Comparison of ENCODE assay signal across 27 cellular contexts in the genomic region with DNA sequence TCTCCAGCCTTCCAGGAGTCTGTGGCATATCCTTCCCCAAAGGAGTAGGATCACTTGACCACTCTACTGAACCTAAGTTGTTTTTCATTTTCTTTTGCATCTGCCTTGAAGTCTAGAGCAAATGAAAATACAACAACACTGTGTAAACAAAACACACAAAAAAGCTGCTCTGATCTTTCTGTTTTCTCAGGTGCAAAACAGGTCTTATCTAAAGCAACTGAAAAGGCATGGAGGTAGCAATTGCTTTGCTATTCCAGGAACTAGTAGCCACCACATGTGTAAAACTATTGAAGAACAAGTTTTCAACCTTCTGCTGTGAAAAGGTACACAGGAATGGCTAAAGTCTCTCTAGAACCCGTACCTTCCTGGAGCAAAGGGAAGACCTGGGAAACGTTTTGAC.
"Had no signal": no experiment of that assay in that cellular context is flagged by ENCODE, and none has a peak within 500 bp of the region (broad histone marks: within the 10 kb centered on the region; RNA-seq: fewer than 3 reads in every experiment).

No MANE protein-coding gene starts in this region.

- ATAC-seq: activated T-cell treated with anti-CD3 and anti-CD28 coated beads, Interleukin-2, amount 50 U/mL, for 72 hours; esophagus mucosa; heart left ventricle; left lung; lower lobe of right lung; sciatic nerve; stimulated activated naive CD8-positive, alpha-beta T cell treated with anti-CD3 and anti-CD28 coated beads, Interleukin-15, Interleukin-2, amounts not matched to agents 100 U/mL and 50 U/mL, for 24 hours had no signal

- H3K27ac Mint-ChIP-seq: activated naive CD8-positive, alpha-beta T cell treated with anti-CD3 and anti-CD28 coated beads, Interleukin-2, amount 10 ng/mL, durations not matched to agents 7 days and 5 days; nephron; T-helper 2 cell treated with Interferon-gamma antibody and Interleukin-4, amounts not matched to agents 5 μg/mL and 100 μg/mL, for 36 hours had no signal

- H3K4me3 ChIP-seq: ascending aorta, heart left ventricle, left lung, lower lobe of right lung, prostate gland, skin epidermis, testis, transverse colon had no signal

- H3K4me1 Mint-ChIP-seq: nephron had no signal

- H3K27me3 ChIP-seq: ascending aorta, brain microvascular endothelial cell, heart left ventricle, left lung, testis, transverse colon had no signal

- H3K36me3 ChIP-seq: ascending aorta, brain microvascular endothelial cell, heart left ventricle, left lung, lower lobe of right lung, prostate gland, transverse colon had no signal

- H3K9me3 ChIP-seq: lower lobe of right lung, prostate gland, testis had no signal

- DNase-seq: activated CD4-positive, alpha-beta T cell treated with anti-CD3 and anti-CD28 coated beads for 4 hours; activated CD4-positive, alpha-beta T cell treated with anti-CD3 and anti-CD28 coated beads, Interleukin-2, amount 50 U/mL, for 4 hours; activated naive CD4-positive, alpha-beta T cell; activated naive CD8-positive, alpha-beta T cell treated with anti-CD3 and anti-CD28 coated beads, Interleukin-2, amount 10 ng/mL, durations not matched to agents 7 days and 5 days; activated T-cell treated with anti-CD3 and anti-CD28 coated beads for 4 hours; activated T-cell treated with anti-CD3 and anti-CD28 coated beads, Interleukin-2, amount 50 U/mL, for 72 hours; brain microvascular endothelial cell; cortex of kidney; foreskin fibroblast; heart left ventricle; left lung; lower lobe of right lung; mesenchymal stem cell; retina; stimulated activated CD4-positive, alpha-beta T cell treated with anti-CD3 and anti-CD28 coated beads, Interleukin-12 subunit alpha, Interleukin-12 subunit beta, amount 100 ng/mL, for 4 hours; stimulated activated CD4-positive, alpha-beta T cell treated with anti-CD3 and anti-CD28 coated beads, Interleukin-4, amount 100 ng/mL, for 1 hour; stimulated activated naive CD8-positive, alpha-beta T cell treated with anti-CD3 and anti-CD28 coated beads, Interleukin-15, Interleukin-2, amounts not matched to agents 100 U/mL and 50 U/mL, for 24 hours; testis; transverse colon had no signal

- H3K27ac ChIP-seq: ascending aorta, brain microvascular endothelial cell, heart left ventricle, left lung, lower lobe of right lung, prostate gland, skin epidermis, testis, transverse colon had no signal

- H3K4me1 ChIP-seq: ascending aorta, lower lobe of right lung, prostate gland, testis, transverse colon had no signal

- H3K4me3 Mint-ChIP-seq: activated naive CD8-positive, alpha-beta T cell treated with anti-CD3 and anti-CD28 coated beads, Interleukin-2, amount 10 ng/mL, durations not matched to agents 7 days and 5 days; activated T-cell treated with anti-CD3 and anti-CD28 coated beads, Interleukin-2, amount 50 U/mL, for 72 hours; nephron; T-helper 2 cell treated with Interferon-gamma antibody and Interleukin-4, amounts not matched to agents 5 μg/mL and 100 μg/mL, for 36 hours had no signal

- H3K27me3 Mint-ChIP-seq: activated naive CD8-positive, alpha-beta T cell treated with anti-CD3 and anti-CD28 coated beads, Interleukin-2, amount 10 ng/mL, durations not matched to agents 7 days and 5 days had no signal

- FAIRE-seq: urothelium cell line had no signal
